In the genomic region with DNA sequence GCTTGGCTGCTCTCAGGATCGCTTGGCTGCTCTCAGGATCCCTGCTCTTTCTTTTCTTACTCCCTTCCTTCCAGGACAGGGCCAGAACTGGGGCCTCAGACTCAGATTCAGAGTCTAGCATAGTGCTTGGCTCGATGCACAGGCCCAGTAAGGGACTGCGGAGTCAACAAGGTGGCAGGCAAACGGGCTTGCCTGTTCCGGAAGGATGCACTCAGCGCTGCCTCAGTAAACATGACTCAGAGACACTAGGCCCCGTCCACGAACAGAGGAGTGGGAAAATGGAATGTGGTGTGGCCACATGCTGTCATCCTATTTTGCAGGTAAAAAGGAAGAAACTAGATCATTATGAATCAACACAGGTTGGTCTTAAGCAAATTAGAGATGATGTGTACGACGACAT, we compare ENCODE assay signal across 19 cellular contexts. TPM values are rescaled to one million over a fixed set of nuclear protein-coding genes. Genes with fewer than 3 reads are reported as not detected.
A peak's percentile ranks its signal among the peaks of the same experiment; 100 is the strongest.
DNase-seq lines count a peak whose midpoint lies in the region; ATAC-seq and TF ChIP-seq lines count a peak whose summit lies in the region.
"Had no signal": no experiment of that assay in that cellular context is flagged by ENCODE, and none has a peak within 500 bp of the region (broad histone marks: within the 10 kb centered on the region; RNA-seq: fewer than 3 reads in every experiment).

No MANE protein-coding gene starts in this region.

- no peaks in the 10 kb centered on the region for H3K27me3 Mint-ChIP-seq in activated T-helper 2 cell treated with anti-CD3 and anti-CD28 coated beads, Interferon-gamma antibody, Interleukin-2, Interleukin-4, amounts not matched to agents 10 μg/mL and 5 μg/mL and 100 μg/mL, durations not matched to agents 14 hours and 24 hours and 36 hours (ENCODE audit: low read depth)
- H3K27me3 Mint-ChIP-seq: activated naive CD8-positive, alpha-beta T cell had no signal

- H3K27ac ChIP-seq in RWPE2 (ENCODE audit: poor library complexity, severe bottlenecking), result peak overlapping the region; percentile 50
- H3K27ac ChIP-seq in thyroid gland, result peak overlapping the region; percentile 63 to 83 (median 74)
- H3K27ac ChIP-seq: 22Rv1 had no signal

- no peaks in the 10 kb centered on the region for H3K27me3 ChIP-seq in RWPE2 (ENCODE audit: insufficient read depth, poor library complexity, severe bottlenecking)
- no peaks in the 10 kb centered on the region for H3K27me3 ChIP-seq in thyroid gland

- WGBS in thyroid gland, 2 donors, result 37 to 60% methylated on average over 7 to 10 of the region's 10 CpGs

- TF ChIP-seq CTCF in RWPE2 (IDR thresholded peaks at IDR 0.05; ENCODE audit: poor library complexity, severe bottlenecking) (no peak), thyroid gland (IDR thresholded peaks at IDR 0.05) (no peak)

- no peak overlapping the region for H3K4me3 Mint-ChIP-seq in activated T-helper 2 cell treated with anti-CD3 and anti-CD28 coated beads, Interferon-gamma antibody, Interleukin-2, Interleukin-4, amounts not matched to agents 10 μg/mL and 5 μg/mL and 100 μg/mL, durations not matched to agents 14 hours and 24 hours and 36 hours (ENCODE audit: low read depth)
- H3K4me3 Mint-ChIP-seq: activated naive CD8-positive, alpha-beta T cell; neural crest cell had no signal

- no peaks in the 10 kb centered on the region for H3K9me3 Mint-ChIP-seq in activated T-helper 2 cell treated with anti-CD3 and anti-CD28 coated beads, Interferon-gamma antibody, Interleukin-2, Interleukin-4, amounts not matched to agents 10 μg/mL and 5 μg/mL and 100 μg/mL, durations not matched to agents 14 hours and 24 hours and 36 hours
- H3K9me3 Mint-ChIP-seq: neural crest cell had no signal

- no peaks in the 10 kb centered on the region for H3K9me3 ChIP-seq in RWPE2 (ENCODE audit: severe bottlenecking)
- H3K9me3 ChIP-seq in thyroid gland, result no peaks in the 10 kb centered on the region

- ATAC-seq in RWPE2 (ENCODE audit: low read depth), result peak; percentile 75
- no peak for ATAC-seq in activated CD4-positive, CD25-positive, alpha-beta regulatory T cell treated with anti-CD3 and anti-CD28 coated beads, Interleukin-2, amount 50 U/mL, for 24 hours
- ATAC-seq: left ventricle myocardium superior had no signal

- H3K4me1 ChIP-seq in RWPE2 (ENCODE audit: insufficient read depth, poor library complexity, severe bottlenecking) (peaks cover 11% of the 10 kb centered on the region), thyroid gland (peaks cover 28 to 55% of the 10 kb centered on the region in 2 donors)

- no peak for TF ChIP-seq POLR2A in thyroid gland (IDR thresholded peaks at IDR 0.05)

- DNase-seq in NCI-H345 (lab: John Stamatoyannopoulos, UW) (peak; percentile 13), NCI-H345 treated with DMSO at 0.1 percent for 48 hours (lab: John Stamatoyannopoulos, UW; ENCODE audit: unreplicated experiment) (no peak), RWPE2 (ENCODE audit: low spot score) (peak; percentile 76), iris pigment epithelial cell (ENCODE audit: low read depth) (peak; percentile 29), thyroid gland (peak; percentile 87 to 92), RPMI8226 (no peak)
- no peak for DNase-seq in activated T-helper 2 cell treated with anti-CD3 and anti-CD28 coated beads, Interferon-gamma antibody, Interleukin-2, Interleukin-4, amounts not matched to agents 10 μg/mL and 5 μg/mL and 100 μg/mL, durations not matched to agents 14 hours and 24 hours and 36 hours (ENCODE audit: low spot score)
- DNase-seq: activated CD4-positive, alpha-beta T cell treated with anti-CD3 and anti-CD28 coated beads for 4 hours; Calu3; cerebellar nuclear complex; left ventricle myocardium superior; MM.1S; NCI-H1436 treated with DMSO at 0.1 percent for 48 hours; small intestine; stimulated activated CD4-positive, alpha-beta T cell treated with anti-CD3 and anti-CD28 coated beads, Interleukin-4, amount 100 ng/mL, for 4 hours had no signal

- intact Hi-C loops in thyroid gland (cut with DNase I), result loop anchor here (2.0 kb wide), 1 partner anchor 45 kb away; no protein-coding TSS in a partner anchor
- intact Hi-C loops in activated T-helper 2 cell treated with anti-CD3 and anti-CD28 coated beads, Interferon-gamma antibody, Interleukin-2, Interleukin-4, amounts not matched to agents 10 μg/mL and 5 μg/mL and 100 μg/mL, durations not matched to agents 14 hours and 24 hours and 36 hours (cut with micrococcal nuclease), result no loop called here

- no peaks in the 10 kb centered on the region for H3K4me1 Mint-ChIP-seq in activated T-helper 2 cell treated with anti-CD3 and anti-CD28 coated beads, Interferon-gamma antibody, Interleukin-2, Interleukin-4, amounts not matched to agents 10 μg/mL and 5 μg/mL and 100 μg/mL, durations not matched to agents 14 hours and 24 hours and 36 hours (ENCODE audit: low read depth)

- no peak overlapping the region for H3K27ac Mint-ChIP-seq in activated T-helper 2 cell treated with anti-CD3 and anti-CD28 coated beads, Interferon-gamma antibody, Interleukin-2, Interleukin-4, amounts not matched to agents 10 μg/mL and 5 μg/mL and 100 μg/mL, durations not matched to agents 14 hours and 24 hours and 36 hours
- H3K27ac Mint-ChIP-seq: activated naive CD8-positive, alpha-beta T cell had no signal

- H3K36me3 Mint-ChIP-seq in activated T-helper 2 cell treated with anti-CD3 and anti-CD28 coated beads, Interferon-gamma antibody, Interleukin-2, Interleukin-4, amounts not matched to agents 10 μg/mL and 5 μg/mL and 100 μg/mL, durations not matched to agents 14 hours and 24 hours and 36 hours (ENCODE audit: low read depth), result peaks cover 41% of the 10 kb centered on the region

- no peak overlapping the region for H3K4me3 ChIP-seq in RWPE2 (ENCODE audit: severe bottlenecking)
- no peak overlapping the region for H3K4me3 ChIP-seq in thyroid gland (replicated peaks in 1 of 3)

- H3K36me3 ChIP-seq in RWPE2 (ENCODE audit: low read depth) (peaks cover 55% of the 10 kb centered on the region), thyroid gland (peaks cover 21 to 27% of the 10 kb centered on the region in 2 donors)

RNA-seq across cellular contexts. Expression of a gene that starts 9.8 kb away (rescaled TPM):
- total RNA-seq in thyroid gland, result 10 to 100 TPM in 3 of 4 donors, 1 to 10 TPM in 1; 8.5 to 24.5 (median 13.8) TPM
- 16.0 and 16.4 TPM in 2 replicates for total RNA-seq in activated T-helper 2 cell treated with anti-CD3 and anti-CD28 coated beads, Interferon-gamma antibody, Interleukin-2, Interleukin-4, amounts not matched to agents 10 μg/mL and 5 μg/mL and 100 μg/mL, durations not matched to agents 14 hours and 24 hours and 36 hours

RNA-seq across cellular contexts. Expression of a gene that starts 40.5 kb away (rescaled TPM):
- 100 to 1,000 TPM; 133 to 198 (median 167) TPM for total RNA-seq in thyroid gland
- total RNA-seq in activated T-helper 2 cell treated with anti-CD3 and anti-CD28 coated beads, Interferon-gamma antibody, Interleukin-2, Interleukin-4, amounts not matched to agents 10 μg/mL and 5 μg/mL and 100 μg/mL, durations not matched to agents 14 hours and 24 hours and 36 hours, result 48.2 and 49.9 TPM in 2 replicates

RNA-seq across cellular contexts. Expression of a gene that starts 58.8 kb away (rescaled TPM):
- 10 to 100 TPM; 26.3 to 47.9 (median 37.3) TPM for total RNA-seq in thyroid gland
- total RNA-seq in activated T-helper 2 cell treated with anti-CD3 and anti-CD28 coated beads, Interferon-gamma antibody, Interleukin-2, Interleukin-4, amounts not matched to agents 10 μg/mL and 5 μg/mL and 100 μg/mL, durations not matched to agents 14 hours and 24 hours and 36 hours, result 46.0 and 46.5 TPM in 2 replicates

Comparison
In these comparisons a context has a peak if more than half of its experiments do, and no peak if none do; other contexts are left out.
1. DNase-seq: peak in NCI-H345 (single experiment), RWPE2 (single experiment), iris pigment epithelial cell (single experiment) and thyroid gland (2 of 2); none in NCI-H345 treated with DMSO at 0.1 percent for 48 hours (single experiment), RPMI8226 (single experiment) and activated T-helper 2 cell treated with anti-CD3 and anti-CD28 coated beads, Interferon-gamma antibody, Interleukin-2, Interleukin-4, amounts not matched to agents 10 μg/mL and 5 μg/mL and 100 μg/mL, durations not matched to agents 14 hours and 24 hours and 36 hours (single experiment).